ENCODE assay signal across 8 cellular contexts in the genomic region with DNA sequence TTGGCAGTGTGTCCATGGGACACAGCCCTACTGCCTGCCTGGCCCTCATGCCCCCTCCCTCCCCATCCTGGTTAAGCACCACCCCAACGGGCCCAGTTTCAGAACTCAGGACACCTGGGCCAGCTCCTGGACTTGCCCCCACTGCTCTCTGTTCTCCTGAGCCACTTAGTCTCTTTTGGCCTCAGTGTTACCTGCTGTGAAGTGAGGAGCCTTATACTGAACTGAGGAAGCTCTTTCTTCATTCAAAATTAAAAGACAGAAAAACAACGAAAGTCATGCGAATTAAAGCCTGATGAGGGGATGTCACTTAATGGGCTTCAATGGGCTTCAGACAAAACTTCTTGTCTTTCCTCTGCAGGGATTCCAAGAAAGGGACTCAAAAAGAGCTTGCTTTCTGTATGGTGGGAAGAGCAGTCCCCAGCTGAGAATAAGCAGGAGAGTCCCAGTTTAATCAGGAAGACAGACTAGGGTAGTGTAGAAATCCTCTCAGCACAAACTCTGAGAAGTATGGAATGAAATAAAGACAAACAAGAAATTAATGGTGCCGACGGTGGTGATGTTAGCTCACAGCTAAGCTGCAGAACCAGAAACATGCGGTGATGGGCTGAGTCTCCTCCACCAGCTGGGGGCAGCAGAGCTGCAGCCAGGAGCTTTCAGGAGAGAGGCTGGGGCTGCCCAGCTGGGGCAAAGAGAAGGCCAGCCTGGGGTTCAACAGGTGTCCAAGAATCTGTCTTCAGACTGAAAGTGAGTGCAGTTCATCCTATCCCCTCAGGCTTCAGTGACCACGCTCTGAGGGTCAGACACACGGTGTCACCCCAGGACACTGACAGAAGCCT.
DNase-seq lines count a peak whose midpoint lies in the region; ATAC-seq and TF ChIP-seq lines count a peak whose summit lies in the region.

No MANE protein-coding gene starts in this region.

- peaks cover 33% of the 10 kb centered on the region for H3K27me3 Mint-ChIP-seq in activated CD8-positive, alpha-beta memory T cell treated with anti-CD3 and anti-CD28 coated beads, Interleukin-2, amount 10 ng/mL, durations not matched to agents 7 days and 5 days

- no peak overlapping the region for H3K27ac ChIP-seq in heart right ventricle

- H3K4me3 ChIP-seq in heart right ventricle: no peak overlapping the region

- no peak overlapping the region for H3K4me3 Mint-ChIP-seq in activated CD8-positive, alpha-beta memory T cell treated with anti-CD3 and anti-CD28 coated beads, Interleukin-2, amount 10 ng/mL, durations not matched to agents 7 days and 5 days

- H3K9me3 Mint-ChIP-seq in activated CD8-positive, alpha-beta memory T cell treated with anti-CD3 and anti-CD28 coated beads, Interleukin-2, amount 10 ng/mL, durations not matched to agents 7 days and 5 days (ENCODE audit: low read depth): no peaks in the 10 kb centered on the region

- peaks cover 0 to 55% (median 37%) of the 10 kb centered on the region in 7 donors for H3K27me3 ChIP-seq in heart right ventricle

- H3K4me1 Mint-ChIP-seq in activated CD8-positive, alpha-beta memory T cell treated with anti-CD3 and anti-CD28 coated beads, Interleukin-2, amount 10 ng/mL, durations not matched to agents 7 days and 5 days: peaks cover 11% of the 10 kb centered on the region

- TF ChIP-seq CTCF in heart right ventricle (IDR thresholded peaks at IDR 0.05): peak in 7 of 9 donors; percentile 41 to 75 (median 51)

- H3K9me3 ChIP-seq in heart right ventricle: no peaks in the 10 kb centered on the region

- H3K36me3 Mint-ChIP-seq in activated CD8-positive, alpha-beta memory T cell treated with anti-CD3 and anti-CD28 coated beads, Interleukin-2, amount 10 ng/mL, durations not matched to agents 7 days and 5 days: no peaks in the 10 kb centered on the region

- CTCF ChIA-PET in activated CD8-positive, alpha-beta memory T cell treated with anti-CD3 and anti-CD28 coated beads, Interleukin-2, amount 10 ng/mL, durations not matched to agents 7 days and 5 days (lab: Charles Lee): interaction anchor here (0.6 to 6.5 kb wide), 27 partner anchors 9 to 703 kb away, joined by 3 to 32 read pairs (median 3); no protein-coding TSS in a partner anchor

- no peaks in the 10 kb centered on the region for H3K4me1 ChIP-seq in heart right ventricle

- DNase-seq in activated CD8-positive, alpha-beta memory T cell treated with anti-CD3 and anti-CD28 coated beads, Interleukin-2, amount 10 ng/mL, durations not matched to agents 7 days and 5 days: peak; percentile 61
- DNase-seq in activated CD8-positive, alpha-beta memory T cell treated with anti-CD3 and anti-CD28 coated beads for 24 hours: no peak
- peak; percentile 32 for DNase-seq in KBM-7
- DNase-seq in activated T-cell treated with anti-CD3 and anti-CD28 coated beads for 48 hours (ENCODE audit: low read depth): peak; percentile 22
- DNase-seq in heart right ventricle: no peak
- peak; percentile 29 for DNase-seq in stimulated activated CD4-positive, alpha-beta T cell treated with anti-CD3 and anti-CD28 coated beads, Interleukin-4, amount 100 ng/mL, for 24 hours
- DNase-seq in NCI-H1105 treated with DMSO at 0.1 percent for 48 hours (lab: John Stamatoyannopoulos, UW): no peak

- WGBS in heart right ventricle, 2 donors: 50 to 51% methylated on average over 8 of the region's 8 CpGs

- intact Hi-C loops in heart right ventricle (cut with DNase I): no loop called here

- ATAC-seq in activated CD8-positive, alpha-beta memory T cell treated with anti-CD3 and anti-CD28 coated beads, Interleukin-2, amount 10 ng/mL, durations not matched to agents 7 days and 5 days: peak; percentile 70
- ATAC-seq in heart right ventricle (peak in 1 of 8 donors; percentile 36), HG02763 (IDR thresholded peaks at IDR 0.05; ENCODE audit: unreplicated experiment) (no peak)

- no peak overlapping the region for H3K27ac Mint-ChIP-seq in activated CD8-positive, alpha-beta memory T cell treated with anti-CD3 and anti-CD28 coated beads, Interleukin-2, amount 10 ng/mL, durations not matched to agents 7 days and 5 days

- no peaks in the 10 kb centered on the region for H3K36me3 ChIP-seq in heart right ventricle

- in situ Hi-C loops in KBM-7 (cut with MboI; ENCODE audit: low pct_unique_long_range_greater_than_20kb, low sequenced_read_pairs): no loop called here

Comparison
In these comparisons a context has a peak if more than half of its experiments do, and no peak if none do; other contexts are left out.
1. DNase-seq: peak in activated CD8-positive, alpha-beta memory T cell treated with anti-CD3 and anti-CD28 coated beads, Interleukin-2, amount 10 ng/mL, durations not matched to agents 7 days and 5 days (single experiment), KBM-7 (single experiment), activated T-cell treated with anti-CD3 and anti-CD28 coated beads for 48 hours (single experiment) and stimulated activated CD4-positive, alpha-beta T cell treated with anti-CD3 and anti-CD28 coated beads, Interleukin-4, amount 100 ng/mL, for 24 hours (single experiment); none in activated CD8-positive, alpha-beta memory T cell treated with anti-CD3 and anti-CD28 coated beads for 24 hours (single experiment), heart right ventricle (0 of 2) and NCI-H1105 treated with DMSO at 0.1 percent for 48 hours (single experiment).